ENCODE assay signal across 1 cellular context in genomic region chr20:5156670-5157448, GRCh38.
TF ChIP-seq lines count a peak whose summit lies in the region.

No MANE protein-coding gene starts in this region.

TF ChIP-seq in HepG2, 621 proteins besides CTCF, POLR2A, EP300 and RAD21 (continued from another document and continues in another):
- TF ChIP-seq PHF21A (CRISPR knock-in tag; IDR thresholded peaks at IDR 0.05), result no peak
- TF ChIP-seq NCOA5 (CRISPR knock-in tag; IDR thresholded peaks at IDR 0.05), result no peak
- TF ChIP-seq ZFX (CRISPR knock-in tag; IDR thresholded peaks at IDR 0.05; ENCODE audit: low read depth), result peak; percentile 49; the same call in 1 of the 2 replicates
- no peak; the same call in 1 of the 2 replicates for TF ChIP-seq ZNF747 (CRISPR knock-in tag; IDR thresholded peaks at IDR 0.05; ENCODE audit: borderline replicate concordance)
- TF ChIP-seq ZNF670 (CRISPR knock-in tag; IDR thresholded peaks at IDR 0.05; ENCODE audit: borderline replicate concordance), result no peak
- TF ChIP-seq ZNF160 (CRISPR knock-in tag; IDR thresholded peaks at IDR 0.05), result no peak
- TF ChIP-seq ZFP90 (CRISPR knock-in tag; IDR thresholded peaks at IDR 0.05; ENCODE audit: borderline replicate concordance), result 0 out of 2 replicates have a peak, but pooled peaks have one; percentile 49
- no peak; the same call in 1 of the 2 replicates for TF ChIP-seq HBP1 (CRISPR knock-in tag; IDR thresholded peaks at IDR 0.05; ENCODE audit: low read depth)
- TF ChIP-seq CREB3 (CRISPR knock-in tag; IDR thresholded peaks at IDR 0.05), result no peak
- TF ChIP-seq ZBTB10 (CRISPR knock-in tag; IDR thresholded peaks at IDR 0.05; ENCODE audit: borderline replicate concordance), result no peak
- TF ChIP-seq MAFF (IDR thresholded peaks at IDR 0.05; ENCODE audit: low read depth, low read length), result peak; percentile 16; the same call in 1 of the 2 replicates
- peak; percentile 65; the same call in 1 of the 2 replicates for TF ChIP-seq ERF (CRISPR knock-in tag; IDR thresholded peaks at IDR 0.05)
- TF ChIP-seq HMGXB3 (CRISPR knock-in tag; IDR thresholded peaks at IDR 0.05; ENCODE audit: borderline replicate concordance), result no peak
- no peak for TF ChIP-seq SIN3A (IDR thresholded peaks at IDR 0.05; ENCODE audit: borderline replicate concordance, low read depth, low read length)
- TF ChIP-seq SMAD9 (CRISPR knock-in tag; IDR thresholded peaks at IDR 0.05), result no peak
- no peak for TF ChIP-seq HOXD1 (CRISPR knock-in tag; IDR thresholded peaks at IDR 0.05)
- TF ChIP-seq ZNF414 (CRISPR knock-in tag; IDR thresholded peaks at IDR 0.05), result no peak
- TF ChIP-seq TP53 (CRISPR knock-in tag; conservative IDR thresholded peaks at IDR 0.05), result no peak
- TF ChIP-seq TBX3 (IDR thresholded peaks at IDR 0.05; ENCODE audit: borderline replicate concordance), result no peak
- no peak for TF ChIP-seq IKZF1 (IDR thresholded peaks at IDR 0.05)
- no peak for TF ChIP-seq BCLAF1 (IDR thresholded peaks at IDR 0.05)
- no peak; the same call in 1 of the 2 replicates for TF ChIP-seq GABPB1 (CRISPR knock-in tag; IDR thresholded peaks at IDR 0.05)
- no peak for TF ChIP-seq ZNF619 (CRISPR knock-in tag; IDR thresholded peaks at IDR 0.05)
- TF ChIP-seq ZSCAN20 (CRISPR knock-in tag; IDR thresholded peaks at IDR 0.05; ENCODE audit: borderline replicate concordance), result no peak
- no peak for TF ChIP-seq ZNF530 (CRISPR knock-in tag; IDR thresholded peaks at IDR 0.05; ENCODE audit: low read depth)
- no peak for TF ChIP-seq POLR2AphosphoS2 (IDR thresholded peaks at IDR 0.05; ENCODE audit: low read depth, low read length)
- no peak for TF ChIP-seq SNAPC4 (CRISPR knock-in tag; IDR thresholded peaks at IDR 0.05)
- TF ChIP-seq PRMT3 (CRISPR knock-in tag; IDR thresholded peaks at IDR 0.05; ENCODE audit: borderline replicate concordance, low read depth), result no peak
- TF ChIP-seq ZNF280B (CRISPR knock-in tag; IDR thresholded peaks at IDR 0.05; ENCODE audit: borderline replicate concordance), result no peak
- no peak for TF ChIP-seq THAP8 (CRISPR knock-in tag; IDR thresholded peaks at IDR 0.05; ENCODE audit: borderline replicate concordance)
- TF ChIP-seq ARNTL (CRISPR knock-in tag; IDR thresholded peaks at IDR 0.05), result no peak
- no peak for TF ChIP-seq ZNF800 (CRISPR knock-in tag; IDR thresholded peaks at IDR 0.05)
